In the genomic region with DNA sequence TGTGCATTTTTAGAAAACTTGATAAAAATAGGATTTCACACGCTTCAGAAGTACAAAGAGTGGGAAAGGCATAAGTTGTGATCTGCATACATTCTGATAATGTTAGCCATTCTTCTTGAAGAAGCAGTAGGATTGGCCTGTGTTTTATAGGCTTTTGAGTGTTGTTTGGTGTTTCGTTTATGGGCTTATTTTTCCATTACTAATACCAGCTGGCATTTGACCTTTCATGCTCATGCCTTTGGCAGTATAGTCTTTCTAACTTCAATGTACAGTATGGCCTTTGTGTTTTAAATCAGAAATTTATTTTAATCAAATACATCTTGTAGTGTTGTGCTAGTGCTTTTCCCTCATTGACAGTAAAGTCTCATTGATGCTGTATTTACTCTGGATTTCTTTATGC, we compare ENCODE assay signal across 16 cellular contexts. TPM values are rescaled to one million over a fixed set of nuclear protein-coding genes. Genes with fewer than 3 reads are reported as not detected.
"Had no signal": no experiment of that assay in that cellular context is flagged by ENCODE, and none has a peak within 500 bp of the region (broad histone marks: within the 10 kb centered on the region; RNA-seq: fewer than 3 reads in every experiment).

No MANE protein-coding gene starts in this region.

- H3K9me3 ChIP-seq: suprapubic skin had no signal

- H3K4me3 Mint-ChIP-seq: activated CD4-positive, alpha-beta T cell treated with anti-CD3 and anti-CD28 coated beads for 36 hours; nephron; stimulated activated naive CD8-positive, alpha-beta T cell treated with anti-CD3 and anti-CD28 coated beads, Interleukin-15, amount 100 ng/mL, for 72 hours; T-helper 2 cell treated with Interferon-gamma antibody and Interleukin-4, amounts not matched to agents 5 μg/mL and 100 μg/mL, for 36 hours had no signal

- H3K36me3 Mint-ChIP-seq: activated naive CD4-positive, alpha-beta T cell treated with anti-CD3 and anti-CD28 coated beads, Interleukin-2, amount 50 U/mL, for 72 hours had no signal

- H3K4me1 ChIP-seq: suprapubic skin had no signal

- H3K4me3 ChIP-seq: suprapubic skin had no signal

- H3K27me3 ChIP-seq: suprapubic skin had no signal

- H3K9me3 Mint-ChIP-seq: activated naive CD4-positive, alpha-beta T cell treated with anti-CD3 and anti-CD28 coated beads, Interleukin-2, amount 50 U/mL, for 72 hours; nephron; stimulated activated naive CD8-positive, alpha-beta T cell treated with anti-CD3 and anti-CD28 coated beads, Interleukin-15, amount 100 ng/mL, for 72 hours; T-helper 2 cell treated with Interferon-gamma antibody and Interleukin-4, amounts not matched to agents 5 μg/mL and 100 μg/mL, for 36 hours had no signal

- H3K4me1 Mint-ChIP-seq: activated CD4-positive, alpha-beta T cell treated with anti-CD3 and anti-CD28 coated beads for 36 hours; stimulated activated naive CD8-positive, alpha-beta T cell treated with anti-CD3 and anti-CD28 coated beads, Interleukin-15, amount 100 ng/mL, for 72 hours had no signal

- DNase-seq: activated CD4-positive, alpha-beta T cell treated with anti-CD3 and anti-CD28 coated beads for 36 hours; activated CD4-positive, alpha-beta T cell treated with anti-CD3 and anti-CD28 coated beads, Interleukin-2, amount 50 U/mL, for 48 hours; activated gamma-delta T cell treated with Interleukin-2 at 50 U/mL for 16 hours; effector CD4-positive, alpha-beta T cell; kidney; midbrain; nucleus accumbens; stimulated activated CD4-positive, alpha-beta T cell treated with anti-CD3 and anti-CD28 coated beads, Interleukin-2, amount 100 ng/mL, for 48 hours; stimulated activated naive CD8-positive, alpha-beta T cell treated with anti-CD3 and anti-CD28 coated beads, Interleukin-15, amount 100 ng/mL, for 72 hours had no signal

- H3K27me3 Mint-ChIP-seq: progenitor cell of endocrine pancreas; stimulated activated naive CD8-positive, alpha-beta T cell treated with anti-CD3 and anti-CD28 coated beads, Interleukin-15, amount 100 ng/mL, for 72 hours had no signal

- H3K27ac ChIP-seq: suprapubic skin had no signal

- FAIRE-seq: kidney, TTC549 had no signal

- H3K27ac Mint-ChIP-seq: activated CD4-positive, alpha-beta T cell treated with anti-CD3 and anti-CD28 coated beads for 36 hours; activated naive CD4-positive, alpha-beta T cell treated with anti-CD3 and anti-CD28 coated beads, Interleukin-2, amount 50 U/mL, for 72 hours; nephron; stimulated activated naive CD8-positive, alpha-beta T cell treated with anti-CD3 and anti-CD28 coated beads, Interleukin-15, amount 100 ng/mL, for 72 hours; T-helper 2 cell treated with Interferon-gamma antibody and Interleukin-4, amounts not matched to agents 5 μg/mL and 100 μg/mL, for 36 hours had no signal

- H3K36me3 ChIP-seq: suprapubic skin had no signal

RNA-seq across cellular contexts. Expression of gene SLC4A4, which starts 51.5 kb away (rescaled TPM):
- total RNA-seq: lung microvascular endothelial cell had no signal
